In genomic region chr4:144817081-144817480, GRCh38 we compare ENCODE assay signal across 9 cellular contexts.
"Had no signal": no experiment of that assay in that cellular context is flagged by ENCODE, and none has a peak within 500 bp of the region (broad histone marks: within the 10 kb centered on the region; RNA-seq: fewer than 3 reads in every experiment).

No MANE protein-coding gene starts in this region.

- H3K9me3 Mint-ChIP-seq: HFFc6 had no signal

- H3K36me3 Mint-ChIP-seq: IgD-negative memory B cell had no signal

- DNase-seq: GM23248, GOT3, H7, HFFc6, KBM-7 had no signal

- ATAC-seq: HCT116, HepG2 had no signal

- H3K4me3 ChIP-seq: GM23248, HAP-1 had no signal

- H3K4me3 Mint-ChIP-seq: HFFc6, IgD-negative memory B cell had no signal

- H3K4me1 Mint-ChIP-seq: IgD-negative memory B cell had no signal

- H3K27ac Mint-ChIP-seq: HFFc6, IgD-negative memory B cell had no signal

- H3K27me3 Mint-ChIP-seq: IgD-negative memory B cell had no signal
